In genomic region chr1:81840805-81841204, GRCh38 we compare ENCODE assay signal across 35 cellular contexts.
"Had no signal": no experiment of that assay in that cellular context is flagged by ENCODE, and none has a peak within 500 bp of the region (broad histone marks: within the 10 kb centered on the region; RNA-seq: fewer than 3 reads in every experiment).

No MANE protein-coding gene starts in this region.

- H3K9ac ChIP-seq: KMS-11 had no signal

- H3K4me2 ChIP-seq: KMS-11 had no signal

- H3K4me3 ChIP-seq: MG63 had no signal

- DNase-seq: Karpas-422, Kasumi-1, KBM-7, KG1, MG63, MM.1S, MV-4-11, NCI-H1048, NCI-H1092, NCI-H1092 treated with DMSO at 0.1 percent for 48 hours, NCI-H1105, NCI-H1105 treated with DMSO at 0.1 percent for 48 hours, NCI-H1417, NCI-H1417 treated with DMSO at 0.1 percent for 48 hours, NCI-H1436, NCI-H1436 treated with DMSO at 0.1 percent for 48 hours, NCI-H146, NCI-H1694, NCI-H1694 treated with DMSO at 0.1 percent for 48 hours, NCI-H187, NCI-H187 treated with DMSO at 0.1 percent for 48 hours, NCI-H1930, NCI-H2029, NCI-H2029 treated with DMSO at 0.1 percent for 48 hours, NCI-H2081, NCI-H2081 treated with DMSO at 0.1 percent for 48 hours, NCI-H2107, NCI-H2171, NCI-H2171 treated with DMSO at 0.1 percent for 48 hours, NCI-H2227 treated with DMSO at 0.1 percent for 48 hours, NCI-H226, NCI-H345, NCI-H446, NCI-H446 treated with DMSO at 0.1 percent for 48 hours had no signal

- H3K9me3 ChIP-seq: MG63 had no signal

- H3K36me3 ChIP-seq: MG63 had no signal

- H3K27me3 ChIP-seq: MG63 had no signal

- H3K27ac ChIP-seq: KMS-11 had no signal
